In the genomic region with DNA sequence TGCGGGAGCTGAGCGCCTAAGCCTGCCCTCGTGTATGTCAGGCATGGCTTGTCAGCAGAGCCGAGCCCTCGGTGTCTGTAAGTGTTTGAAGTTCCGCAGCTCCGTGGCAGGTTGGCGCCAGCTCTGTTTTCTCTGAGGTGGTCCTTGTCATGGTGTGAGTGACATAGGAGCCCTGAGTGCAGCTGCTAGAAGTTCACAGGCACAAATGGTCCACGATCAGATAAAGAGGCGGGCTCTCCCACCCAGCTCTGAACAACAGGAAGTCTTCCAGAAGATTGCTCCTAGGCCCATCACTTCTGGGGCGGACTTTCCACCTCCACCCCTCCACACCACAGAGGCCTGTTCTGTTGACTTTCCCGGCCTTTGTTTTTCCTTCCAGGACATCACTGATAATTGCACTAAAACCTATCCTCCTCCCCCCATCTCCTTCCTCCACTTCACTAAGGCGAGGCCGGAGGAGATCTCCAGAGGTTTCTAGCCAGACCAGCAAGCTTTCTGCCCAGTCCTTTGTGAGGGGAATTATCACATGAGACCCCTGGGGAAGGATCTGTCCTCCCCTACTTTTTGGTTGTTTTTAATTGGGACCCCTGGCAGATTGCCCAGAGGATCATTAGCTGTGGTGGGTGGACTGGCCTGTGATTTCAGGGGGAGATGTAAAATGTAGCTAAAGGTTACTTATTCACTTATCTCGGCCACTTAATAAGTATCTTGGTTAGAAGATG, we compare ENCODE assay signal across 19 cellular contexts. TPM values are rescaled to one million over a fixed set of nuclear protein-coding genes. Genes with fewer than 3 reads are reported as not detected.
A peak's percentile ranks its signal among the peaks of the same experiment; 100 is the strongest.
DNase-seq lines count a peak whose midpoint lies in the region; ATAC-seq, FAIRE-seq and TF ChIP-seq lines count a peak whose summit lies in the region.
"Had no signal": no experiment of that assay in that cellular context is flagged by ENCODE, and none has a peak within 500 bp of the region (broad histone marks: within the 10 kb centered on the region; RNA-seq: fewer than 3 reads in every experiment).

No MANE protein-coding gene starts in this region.

- H3K4me1 Mint-ChIP-seq in MCF 10A (ENCODE audit: insufficient read depth, unreplicated experiment) = no peaks in the 10 kb centered on the region
- H3K4me1 Mint-ChIP-seq in type B pancreatic cell (ENCODE audit: unreplicated experiment) = peaks cover 74% of the 10 kb centered on the region

- H3K4me3 ChIP-seq in breast epithelium (no peak overlapping the region), ascending aorta (no peak overlapping the region), foreskin fibroblast (ENCODE audit: low read depth in 1 of 2, low read length in 2 of 2) (no peak overlapping the region)
- H3K4me3 ChIP-seq: gastroesophageal sphincter, right lobe of liver had no signal

- no TSS peak for BruUV-seq in MCF 10A (replicated peaks; lab: Mats Ljungman, UMichigan)

- H3K9me3 Mint-ChIP-seq in MCF 10A (ENCODE audit: unreplicated experiment) (no peaks in the 10 kb centered on the region), type B pancreatic cell (no peaks in the 10 kb centered on the region)
- H3K9me3 Mint-ChIP-seq: activated T-helper 17 cell treated with anti-CD3 and anti-CD28 coated beads, Interleukin-2, amount 50 U/mL, for 72 hours; CD4-positive, alpha-beta T cell had no signal

- no peak overlapping the region for H3K4me3 Mint-ChIP-seq in MCF 10A (ENCODE audit: unreplicated experiment)
- peak overlapping the region; percentile 12 for H3K4me3 Mint-ChIP-seq in type B pancreatic cell
- H3K4me3 Mint-ChIP-seq: activated CD8-positive, alpha-beta T cell treated with anti-CD3 and anti-CD28 coated beads, Interleukin-2, amount 10 ng/mL, durations not matched to agents 7 days and 5 days; activated T-helper 17 cell treated with anti-CD3 and anti-CD28 coated beads, Interleukin-2, amount 50 U/mL, for 72 hours; CD4-positive, alpha-beta T cell had no signal

- H3K36me3 ChIP-seq in breast epithelium (no peaks in the 10 kb centered on the region), ascending aorta (no peaks in the 10 kb centered on the region)
- H3K36me3 ChIP-seq: right lobe of liver had no signal

- H3K4me1 ChIP-seq in breast epithelium (no peaks in the 10 kb centered on the region), ascending aorta (peaks cover 8 to 30% of the 10 kb centered on the region in 2 donors)
- H3K4me1 ChIP-seq: right lobe of liver had no signal

- H3K27ac Mint-ChIP-seq in MCF 10A (ENCODE audit: low read depth, unreplicated experiment) (no peak overlapping the region), type B pancreatic cell (peak overlapping the region; percentile 41)
- H3K27ac Mint-ChIP-seq: activated CD8-positive, alpha-beta T cell treated with anti-CD3 and anti-CD28 coated beads, Interleukin-2, amount 10 ng/mL, durations not matched to agents 7 days and 5 days; activated T-helper 17 cell treated with anti-CD3 and anti-CD28 coated beads, Interleukin-2, amount 50 U/mL, for 72 hours; CD4-positive, alpha-beta T cell had no signal

- H3K27me3 ChIP-seq in breast epithelium (no peaks in the 10 kb centered on the region), ascending aorta (no peaks in the 10 kb centered on the region)
- H3K27me3 ChIP-seq: gastroesophageal sphincter, right lobe of liver had no signal

- H3K36me3 Mint-ChIP-seq in MCF 10A (ENCODE audit: insufficient read depth, unreplicated experiment) (no peaks in the 10 kb centered on the region), type B pancreatic cell (peaks cover 12% of the 10 kb centered on the region)

- intact Hi-C loops in breast epithelium (cut with DNase I; ENCODE audit: low total_unique reads) = no loop called here
- intact Hi-C loops in MCF 10A (cut with micrococcal nuclease) = no loop called here
- intact Hi-C loops in ascending aorta (cut with DNase I) = no loop called here

- TF ChIP-seq POLR2A in breast epithelium (IDR thresholded peaks at IDR 0.05) = no peak

- FAIRE-seq in RCC 7860 (lab: Jason Lieb, UNC) = no peak

- CTCF ChIA-PET in MCF 10A (lab: Yijun Ruan, JAX) = interaction anchor here (1.0 to 2.2 kb wide), 2 partner anchors 20 to 121 kb away, joined by 3 to 5 read pairs; a partner anchor contains a TSS

- DNase-seq in breast epithelium (ENCODE audit: low spot score in 2 of 2) = no peak
- no peak for DNase-seq in MCF 10A (ENCODE audit: unreplicated experiment)
- no peak for DNase-seq in ascending aorta (ENCODE audit: low spot score in 2 of 2)
- peak; percentile 96 for DNase-seq in left kidney (ENCODE audit: low read depth, low spot score)
- DNase-seq in type B pancreatic cell (ENCODE audit: extremely low spot score, unreplicated experiment) = no peak
- no peak for DNase-seq in foreskin fibroblast
- no peak for DNase-seq in RCC 7860 (ENCODE audit: low spot score)
- DNase-seq: activated CD8-positive, alpha-beta T cell treated with anti-CD3 and anti-CD28 coated beads, Interleukin-2, amount 10 ng/mL, durations not matched to agents 7 days and 5 days; amniotic stem cell; CD4-positive, alpha-beta T cell; mammary epithelial cell; NCI-H1694 treated with DMSO at 0.1 percent for 48 hours; NCI-H526 treated with DMSO at 0.1 percent for 48 hours; right lobe of liver; stimulated activated CD4-positive, alpha-beta T cell treated with anti-CD3 and anti-CD28 coated beads, Interleukin-1b, Interleukin-23, amount 100 ng/mL, for 48 hours had no signal

- no peak for TF ChIP-seq CTCF in breast epithelium (IDR thresholded peaks at IDR 0.05)
- no peak for TF ChIP-seq CTCF in MCF 10A (IDR thresholded peaks at IDR 0.05; ENCODE audit: unreplicated experiment)
- no peak for TF ChIP-seq CTCF in ascending aorta (IDR thresholded peaks at IDR 0.05)
- TF ChIP-seq CTCF in type B pancreatic cell (conservative IDR thresholded peaks at IDR 0.05) = no peak
- TF ChIP-seq CTCF in foreskin fibroblast (IDR thresholded peaks at IDR 0.05; ENCODE audit: low read depth, low read length) = no peak

- H3K27ac ChIP-seq in breast epithelium (peak overlapping the region; percentile 2 to 10), ascending aorta (peak overlapping the region; percentile 10 to 35)
- H3K27ac ChIP-seq: right lobe of liver had no signal

- no peak for ATAC-seq in GM21619 (IDR thresholded peaks at IDR 0.05; ENCODE audit: unreplicated experiment)
- ATAC-seq: activated CD8-positive, alpha-beta T cell treated with anti-CD3 and anti-CD28 coated beads, Interleukin-2, amount 10 ng/mL, durations not matched to agents 7 days and 5 days; activated T-helper 17 cell treated with anti-CD3 and anti-CD28 coated beads, Interleukin-2, amount 50 U/mL, for 72 hours; gastroesophageal sphincter; Panc1 had no signal

- POLR2A ChIA-PET in MCF 10A (lab: Yijun Ruan, JAX) = no interaction called here

- no peaks in the 10 kb centered on the region for H3K27me3 Mint-ChIP-seq in MCF 10A (ENCODE audit: insufficient read depth, unreplicated experiment)
- H3K27me3 Mint-ChIP-seq in type B pancreatic cell = no peaks in the 10 kb centered on the region
- H3K27me3 Mint-ChIP-seq: activated T-helper 17 cell treated with anti-CD3 and anti-CD28 coated beads, Interleukin-2, amount 50 U/mL, for 72 hours; CD4-positive, alpha-beta T cell had no signal

- no peaks in the 10 kb centered on the region for H3K9me3 ChIP-seq in breast epithelium
- H3K9me3 ChIP-seq in ascending aorta = no peaks in the 10 kb centered on the region
- H3K9me3 ChIP-seq: gastroesophageal sphincter, right lobe of liver had no signal

RNA-seq across cellular contexts. Expression of a gene that starts 19.9 kb away (rescaled TPM):
- total RNA-seq in breast epithelium = 100 to 1,000 TPM in 2 of 3 donors, 10 to 100 TPM in 1; 53.8 to 227 (median 174) TPM
- total RNA-seq in MCF 10A (2022) = 7.5 and 14.3 TPM in 2 replicates
- 121 TPM for total RNA-seq in ascending aorta
- 22.0 and 45.9 TPM in 2 replicates for total RNA-seq in type B pancreatic cell (ENCODE audit: low replicate concordance)

RNA-seq across cellular contexts. Expression of a gene that starts 46.0 kb away (rescaled TPM):
- total RNA-seq in breast epithelium = 10 to 100 TPM; 84.2 to 87.1 (median 84.9) TPM
- 11.8 and 18.9 TPM in 2 replicates for total RNA-seq in MCF 10A (2022)
- 98.4 TPM for total RNA-seq in ascending aorta
- 27.9 and 49.6 TPM in 2 replicates for total RNA-seq in type B pancreatic cell (ENCODE audit: low replicate concordance)
